In the genomic region with DNA sequence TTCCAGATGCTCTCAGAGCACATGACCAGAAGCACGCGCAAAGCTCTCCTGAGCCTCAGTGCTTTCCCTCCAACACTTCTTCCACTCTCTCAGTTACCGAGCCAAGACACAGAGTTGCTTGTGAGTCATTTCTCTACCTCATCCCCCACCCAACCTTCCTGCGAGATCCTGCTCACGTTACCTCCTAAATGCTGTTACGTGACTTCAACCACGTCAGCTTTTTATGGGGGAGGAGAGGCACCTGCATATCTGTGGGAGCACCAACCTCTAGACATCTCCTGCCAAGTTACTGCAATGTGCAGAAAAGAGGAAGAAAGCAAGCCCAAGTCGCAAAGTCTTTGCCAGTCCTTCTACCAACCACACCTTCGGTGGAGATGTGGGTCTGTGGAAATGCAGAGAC, we compare ENCODE assay signal across 1 cellular context.
TF ChIP-seq lines count a peak whose summit lies in the region.

No MANE protein-coding gene starts in this region.

TF ChIP-seq in HEK293, 187 proteins besides CTCF, POLR2A, EP300 and RAD21 (continued from another document):
- TF ChIP-seq, protein P1, sequence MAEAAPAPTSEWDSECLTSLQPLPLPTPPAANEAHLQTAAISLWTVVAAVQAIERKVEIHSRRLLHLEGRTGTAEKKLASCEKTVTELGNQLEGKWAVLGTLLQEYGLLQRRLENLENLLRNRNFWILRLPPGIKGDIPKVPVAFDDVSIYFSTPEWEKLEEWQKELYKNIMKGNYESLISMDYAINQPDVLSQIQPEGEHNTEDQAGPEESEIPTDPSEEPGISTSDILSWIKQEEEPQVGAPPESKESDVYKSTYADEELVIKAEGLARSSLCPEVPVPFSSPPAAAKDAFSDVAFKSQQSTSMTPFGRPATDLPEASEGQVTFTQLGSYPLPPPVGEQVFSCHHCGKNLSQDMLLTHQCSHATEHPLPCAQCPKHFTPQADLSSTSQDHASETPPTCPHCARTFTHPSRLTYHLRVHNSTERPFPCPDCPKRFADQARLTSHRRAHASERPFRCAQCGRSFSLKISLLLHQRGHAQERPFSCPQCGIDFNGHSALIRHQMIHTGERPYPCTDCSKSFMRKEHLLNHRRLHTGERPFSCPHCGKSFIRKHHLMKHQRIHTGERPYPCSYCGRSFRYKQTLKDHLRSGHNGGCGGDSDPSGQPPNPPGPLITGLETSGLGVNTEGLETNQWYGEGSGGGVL (tag by site-specific recombination; IDR thresholded peaks at IDR 0.05) = peak; percentile 66
- TF ChIP-seq, protein P2, sequence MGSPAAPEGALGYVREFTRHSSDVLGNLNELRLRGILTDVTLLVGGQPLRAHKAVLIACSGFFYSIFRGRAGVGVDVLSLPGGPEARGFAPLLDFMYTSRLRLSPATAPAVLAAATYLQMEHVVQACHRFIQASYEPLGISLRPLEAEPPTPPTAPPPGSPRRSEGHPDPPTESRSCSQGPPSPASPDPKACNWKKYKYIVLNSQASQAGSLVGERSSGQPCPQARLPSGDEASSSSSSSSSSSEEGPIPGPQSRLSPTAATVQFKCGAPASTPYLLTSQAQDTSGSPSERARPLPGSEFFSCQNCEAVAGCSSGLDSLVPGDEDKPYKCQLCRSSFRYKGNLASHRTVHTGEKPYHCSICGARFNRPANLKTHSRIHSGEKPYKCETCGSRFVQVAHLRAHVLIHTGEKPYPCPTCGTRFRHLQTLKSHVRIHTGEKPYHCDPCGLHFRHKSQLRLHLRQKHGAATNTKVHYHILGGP (tag by site-specific recombination; IDR thresholded peaks at IDR 0.05) = no peak
- TF ChIP-seq ZNF366 (tag by site-specific recombination; conservative IDR thresholded peaks at IDR 0.05) (0 out of 2 replicates have a peak, but pooled peaks have one; percentile 14), ZXDB (tag by site-specific recombination; IDR thresholded peaks at IDR 0.05) (no peak), ZBTB21 (tag by site-specific recombination; IDR thresholded peaks at IDR 0.05) (peak; percentile 65)
